ENCODE assay signal across 25 cellular contexts in the genomic region with DNA sequence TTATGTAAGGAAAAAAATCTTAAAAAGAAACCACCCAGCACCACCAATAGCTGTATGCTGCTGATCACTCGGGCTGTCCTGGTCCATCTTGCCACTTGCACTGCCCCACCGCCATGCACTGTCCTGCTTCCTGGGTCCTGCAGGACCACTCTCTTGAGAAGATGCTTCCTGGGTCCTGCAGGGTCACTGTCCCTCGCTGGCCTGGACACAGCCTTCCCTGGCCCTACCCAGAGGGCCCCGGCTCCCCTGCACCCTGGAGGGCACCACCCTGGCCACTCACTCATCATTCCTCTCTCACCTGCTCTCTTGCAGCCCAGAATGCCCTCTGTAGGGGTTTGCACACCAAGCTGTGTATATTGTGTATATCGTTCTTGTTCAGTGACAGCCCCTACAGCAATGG. TPM values are rescaled to one million over a fixed set of nuclear protein-coding genes. Genes with fewer than 3 reads are reported as not detected.
DNase-seq lines count a peak whose midpoint lies in the region; ATAC-seq, FAIRE-seq and TF ChIP-seq lines count a peak whose summit lies in the region.
"Had no signal": no experiment of that assay in that cellular context is flagged by ENCODE, and none has a peak within 500 bp of the region (broad histone marks: within the 10 kb centered on the region; RNA-seq: fewer than 3 reads in every experiment).

No MANE protein-coding gene starts in this region.

- TF ChIP-seq CTCF in BE2C (IDR thresholded peaks at IDR 0.05; ENCODE audit: low read depth, low read length), result no peak
- TF ChIP-seq CTCF in CD14-positive monocyte (IDR thresholded peaks at IDR 0.05), result no peak
- no peak for TF ChIP-seq CTCF in lower lobe of right lung (IDR thresholded peaks at IDR 0.05)
- no peak for TF ChIP-seq CTCF in spleen (IDR thresholded peaks at IDR 0.05 in 8 of 11, conservative IDR thresholded peaks at IDR 0.05 in 3 of 11)

- no peaks in the 10 kb centered on the region for H3K36me3 Mint-ChIP-seq in CD14-positive monocyte

- FAIRE-seq in GM19239 (lab: Jason Lieb, UNC), result no peak
- FAIRE-seq: GM12891, H54 had no signal

- H3K4me1 ChIP-seq in BE2C (no peaks in the 10 kb centered on the region), lower lobe of right lung (peaks cover 6% of the 10 kb centered on the region), spleen (peaks cover 0 to 8% (median 6%) of the 10 kb centered on the region in 6 donors)

- no peaks in the 10 kb centered on the region for H3K9me3 ChIP-seq in BE2C
- no peaks in the 10 kb centered on the region for H3K9me3 ChIP-seq in lower lobe of right lung
- no peaks in the 10 kb centered on the region for H3K9me3 ChIP-seq in spleen
- H3K9me3 ChIP-seq: SJSA1 had no signal

- no peak for TF ChIP-seq POLR2A in spleen (IDR thresholded peaks at IDR 0.05)

- H3K4me1 Mint-ChIP-seq in CD14-positive monocyte, result peaks cover 4% of the 10 kb centered on the region

- H3K4me3 ChIP-seq in BE2C (ENCODE audit: low read depth, low read length), result no peak overlapping the region
- H3K4me3 ChIP-seq in lower lobe of right lung, result no peak overlapping the region
- no peak overlapping the region for H3K4me3 ChIP-seq in spleen
- H3K4me3 ChIP-seq: SJSA1 had no signal

- ATAC-seq in lower lobe of right lung (no peak), GM21576 (IDR thresholded peaks at IDR 0.05; ENCODE audit: unreplicated experiment) (no peak)
- ATAC-seq: Right ventricle myocardium inferior had no signal

- no peak overlapping the region for H3K4me3 Mint-ChIP-seq in CD14-positive monocyte

- peaks cover 2 to 17% (median 10%) of the 10 kb centered on the region in 3 donors for H3K27me3 Mint-ChIP-seq in CD14-positive monocyte (ENCODE audit: low read depth in 3 of 3)

- H3K36me3 ChIP-seq in BE2C (no peaks in the 10 kb centered on the region), lower lobe of right lung (no peaks in the 10 kb centered on the region), spleen (no peaks in the 10 kb centered on the region)
- H3K36me3 ChIP-seq: SJSA1 had no signal

- intact Hi-C loops in CD14-positive monocyte (cut with micrococcal nuclease) (loop anchor here (2.0 kb wide), 2 partner anchors 82 to 1108 kb away; no protein-coding TSS in a partner anchor), lower lobe of right lung (cut with DNase I) (no loop called here), spleen (cut with DNase I; ENCODE audit: low total_unique reads) (loop anchor here (5.0 kb wide), 1 partner anchor 81 kb away; no protein-coding TSS in a partner anchor)

- H3K9me3 Mint-ChIP-seq in CD14-positive monocyte, result peaks cover 0 to 4% (median 1%) of the 10 kb centered on the region in 7 donors

- H3K27me3 ChIP-seq in BE2C (peaks cover 16% of the 10 kb centered on the region; the same call in 1 of the 2 replicates), lower lobe of right lung (ENCODE audit: low read depth) (peaks cover 24% of the 10 kb centered on the region), spleen (replicated peaks in 1 of 7) (peaks cover 0 to 45% (median 0%) of the 10 kb centered on the region in 7 donors)

- WGBS in spleen, 5 donors, result 83 to 87% (median 84%) methylated on average over 5 of the region's 5 CpGs

- no peak overlapping the region for H3K27ac Mint-ChIP-seq in CD14-positive monocyte

- no peak overlapping the region for H3K27ac ChIP-seq in lower lobe of right lung
- no peak overlapping the region for H3K27ac ChIP-seq in spleen
- H3K27ac ChIP-seq: C4-2B, SJSA1 had no signal

- DNase-seq in BE2C, result peak; percentile 1
- DNase-seq in CD14-positive monocyte (ENCODE audit: low spot score), result peak; percentile 31
- peak; percentile 29 for DNase-seq in lower lobe of right lung
- peak; percentile 49 for DNase-seq in spleen
- DNase-seq in NCI-H2171 treated with DMSO at 0.1 percent for 48 hours (lab: John Stamatoyannopoulos, UW), result no peak
- no peak for DNase-seq in GM19239 (ENCODE audit: insufficient read length, low spot score)
- DNase-seq: Calu3; DMS79 treated with DMSO at 0.1 percent for 48 hours; GF-D8; NCI-H1092; NCI-H1436 treated with DMSO at 0.1 percent for 48 hours; NCI-H187 treated with DMSO at 0.1 percent for 48 hours; NCI-H446; NCI-H526; NCI-H82; NK-92 treated with Interleukin-12 subunit alpha and Interleukin-12 subunit beta, amount 100 ng/mL, for 24 hours; PC-3 had no signal

RNA-seq across cellular contexts. Expression of gene OTOS, which starts 2.4 kb away (rescaled TPM):
- not detected for polyA plus RNA-seq in BE2C (2012; ENCODE audit: insufficient read depth, insufficient read length, low read depth)
- polyA plus RNA-seq in CD14-positive monocyte (not detected), spleen (not detected)
- total RNA-seq in lower lobe of right lung (not detected), spleen (not detected)
- total RNA-seq: A673, Calu3, HT-29, PC-3, Right ventricle myocardium inferior, SJSA1 had no signal

RNA-seq across cellular contexts. Expression of gene COPS9, which starts 6.8 kb away (rescaled TPM):
- 395 TPM for polyA plus RNA-seq in BE2C (2012; ENCODE audit: insufficient read depth, insufficient read length, low read depth)
- 100 to 1,000 TPM; 268 to 300 TPM for polyA plus RNA-seq in CD14-positive monocyte
- total RNA-seq in lower lobe of right lung, result 109 TPM
- 100 to 1,000 TPM in 2 of 7 donors, 10 to 100 TPM in 5; 74.7 to 154 (median 85.7) TPM for total RNA-seq in spleen
- polyA plus RNA-seq in spleen, result 100 to 1,000 TPM; 273 to 441 (median 321) TPM

Comparison
In these comparisons a context has a peak if more than half of its experiments do, and no peak if none do; other contexts are left out.
1. DNase-seq: peak in BE2C (single experiment), CD14-positive monocyte (single experiment), lower lobe of right lung (single experiment) and spleen (single experiment); none in NCI-H2171 treated with DMSO at 0.1 percent for 48 hours (single experiment) and GM19239 (single experiment).